ENCODE assay signal across 14 cellular contexts in genomic region chr12:119621878-119622277, GRCh38. TPM values are rescaled to one million over a fixed set of nuclear protein-coding genes. Genes with fewer than 3 reads are reported as not detected.
DNase-seq lines count a peak whose midpoint lies in the region; ATAC-seq and TF ChIP-seq lines count a peak whose summit lies in the region.
"Had no signal": no experiment of that assay in that cellular context is flagged by ENCODE, and none has a peak within 500 bp of the region (broad histone marks: within the 10 kb centered on the region; RNA-seq: fewer than 3 reads in every experiment).

No MANE protein-coding gene starts in this region.

- H3K4me1 ChIP-seq in thyroid gland (peaks cover 12 to 22% of the 10 kb centered on the region in 2 donors), ovary (ENCODE audit: insufficient read depth) (peaks cover 6% of the 10 kb centered on the region)
- H3K4me1 ChIP-seq: BLaER1 treated with 17β-estradiol and CSF1 and Interleukin-3, amounts not matched to agents 10 nM and 100 nM had no signal

- TF ChIP-seq POLR2A in thyroid gland (IDR thresholded peaks at IDR 0.05) (no peak), ovary (IDR thresholded peaks at IDR 0.05) (no peak)

- ATAC-seq in HG02884 (IDR thresholded peaks at IDR 0.05; ENCODE audit: unreplicated experiment) = no peak

- H3K27ac ChIP-seq in thyroid gland = peak overlapping the region in 2 of 3 donors; percentile 54 to 72
- H3K27ac ChIP-seq in ovary = no peak overlapping the region
- H3K27ac ChIP-seq: BLaER1 treated with 17β-estradiol and CSF1 and Interleukin-3, amounts not matched to agents 10 nM and 100 nM; KMS-11 had no signal

- no peak for TF ChIP-seq CTCF in astrocyte of the spinal cord (IDR thresholded peaks at IDR 0.05; ENCODE audit: low read depth, low read length)
- TF ChIP-seq CTCF in thyroid gland (IDR thresholded peaks at IDR 0.05) = no peak
- TF ChIP-seq CTCF in ovary (IDR thresholded peaks at IDR 0.05) = no peak

- intact Hi-C loops in thyroid gland (cut with DNase I) (no loop called here), ovary (cut with DNase I) (no loop called here)

- DNase-seq in LHCN-M2 (ENCODE audit: low read depth) (peak; percentile 57), astrocyte of the spinal cord (ENCODE audit: low read depth, low spot score) (peak; percentile 3), kidney glomerular epithelial cell (lab: John Stamatoyannopoulos, UW) (peak; percentile 36), thyroid gland (no peak), HuH-7 (ENCODE audit: low spot score) (no peak), ovary (no peak)
- DNase-seq: CD8-positive, alpha-beta memory T cell; DMS 273 treated with DMSO at 0.1 percent for 48 hours; NCI-H1105; NCI-H1694; NCI-H510A treated with DMSO at 0.1 percent for 48 hours had no signal

- WGBS in thyroid gland, 2 donors = 64 to 70% methylated on average over 2 of the region's 2 CpGs
- WGBS in ovary, 3 donors = 1 to 16% (median 3%) methylated on average over 2 of the region's 2 CpGs

- H3K4me3 ChIP-seq in astrocyte of the spinal cord (ENCODE audit: low read depth, low read length) (no peak overlapping the region), thyroid gland (replicated peaks in 1 of 3) (no peak overlapping the region), ovary (no peak overlapping the region)
- H3K4me3 ChIP-seq: BLaER1 treated with 17β-estradiol and CSF1 and Interleukin-3, amounts not matched to agents 10 nM and 100 nM had no signal

- in situ Hi-C loops in astrocyte of the spinal cord (cut with HindIII; ENCODE audit: low sequenced_read_pairs) = no loop called here

- no peaks in the 10 kb centered on the region for H3K27me3 ChIP-seq in thyroid gland
- no peaks in the 10 kb centered on the region for H3K27me3 ChIP-seq in ovary
- H3K27me3 ChIP-seq: BLaER1 treated with 17β-estradiol and CSF1 and Interleukin-3, amounts not matched to agents 10 nM and 100 nM had no signal

- TF ChIP-seq EP300 in ovary (IDR thresholded peaks at IDR 0.05) = no peak

- no peaks in the 10 kb centered on the region for H3K36me3 ChIP-seq in thyroid gland
- H3K36me3 ChIP-seq in ovary = no peaks in the 10 kb centered on the region
- H3K36me3 ChIP-seq: BLaER1 treated with 17β-estradiol and CSF1 and Interleukin-3, amounts not matched to agents 10 nM and 100 nM had no signal

- H3K9me3 ChIP-seq in thyroid gland = no peaks in the 10 kb centered on the region
- no peaks in the 10 kb centered on the region for H3K9me3 ChIP-seq in ovary

RNA-seq across cellular contexts. Expression of gene TMEM233, which starts 28.3 kb away (rescaled TPM):
- total RNA-seq in LHCN-M2 (2014; rRNA removed) (2.2 and 2.6 TPM in 2 replicates), thyroid gland (1 to 10 TPM; 1.3 to 7.9 (median 4.4) TPM), ovary (1 to 10 TPM in 1 of 7 donors, under 1 TPM in 6; 0.10 to 1.0 (median 0.35) TPM)
- 2.9 TPM for polyA plus RNA-seq in LHCN-M2 (2012)
- polyA plus RNA-seq in ovary = 1 to 10 TPM in 1 of 2 donors, under 1 TPM in 1; 0.48 to 1.0 TPM
- total RNA-seq: CD8-positive, alpha-beta memory T cell had no signal
- polyA plus RNA-seq: CD8-positive, alpha-beta memory T cell had no signal

RNA-seq across cellular contexts. Expression of gene PRKAB1, which starts 46.1 kb away (rescaled TPM):
- total RNA-seq in LHCN-M2 (2014; rRNA removed) (15.6 and 19.1 TPM in 2 replicates), thyroid gland (100 to 1,000 TPM in 1 of 4 donors, 10 to 100 TPM in 3; 22.5 to 197 (median 32.3) TPM), ovary (10 to 100 TPM; 12.5 to 37.1 (median 24.8) TPM)
- polyA plus RNA-seq in LHCN-M2 (2012) = 13.2 TPM
- polyA plus RNA-seq in ovary = 10 to 100 TPM; 19.8 to 36.5 TPM

Comparison
In these comparisons a context has a peak if more than half of its experiments do, and no peak if none do; other contexts are left out.
1. DNase-seq: peak in LHCN-M2 (single experiment), astrocyte of the spinal cord (single experiment) and kidney glomerular epithelial cell (single experiment); none in thyroid gland (0 of 2), HuH-7 (single experiment) and ovary (0 of 5).
2. H3K27ac ChIP-seq: peak in thyroid gland (2 of 3); none in ovary (0 of 2).